26 cellular contexts compared by ENCODE assay signal in the genomic region with DNA sequence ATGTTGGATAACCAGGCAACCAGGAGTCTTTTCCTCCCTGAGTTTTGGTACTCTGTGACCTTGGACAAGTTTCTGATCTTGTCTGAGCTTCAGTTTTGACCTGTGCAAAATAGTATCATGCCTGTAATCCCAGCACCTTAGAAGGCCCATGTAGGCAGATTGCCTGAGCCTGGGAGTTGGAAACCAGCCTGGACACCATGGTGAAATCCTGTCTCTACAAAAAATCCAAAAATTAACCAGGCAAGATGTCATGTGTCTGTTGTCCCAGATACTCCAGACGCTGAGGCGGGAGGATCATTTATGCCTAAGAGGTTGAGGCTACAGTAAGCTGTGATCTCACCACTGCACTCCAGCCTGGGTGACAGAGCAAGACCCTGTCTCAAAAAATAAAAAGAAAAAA.
"Had no signal": no experiment of that assay in that cellular context is flagged by ENCODE, and none has a peak within 500 bp of the region (broad histone marks: within the 10 kb centered on the region; RNA-seq: fewer than 3 reads in every experiment).

No MANE protein-coding gene starts in this region.

- DNase-seq: activated B cell treated with CpG ODN at 0.5 μM for 24 hours; activated CD4-positive, alpha-beta T cell treated with anti-CD3 and anti-CD28 coated beads for 48 hours; activated CD4-positive, alpha-beta T cell treated with anti-CD3 and anti-CD28 coated beads, Interleukin-2, amount 50 U/mL, for 1 hour; activated CD4-positive, alpha-beta T cell treated with anti-CD3 and anti-CD28 coated beads, Interleukin-2, amount 50 U/mL, for 48 hours; activated CD8-positive, alpha-beta memory T cell treated with anti-CD3 and anti-CD28 coated beads for 24 hours; activated CD8-positive, alpha-beta T cell treated with anti-CD3 and anti-CD28 coated beads for 36 hours; activated effector memory CD4-positive, alpha-beta T cell treated with anti-CD3 and anti-CD28 coated beads, Interleukin-2, amount 50 U/mL, for 16 hours; activated naive CD4-positive, alpha-beta T cell treated with anti-CD3 and anti-CD28 coated beads for 36 hours; activated naive CD8-positive, alpha-beta T cell treated with anti-CD3 and anti-CD28 coated beads for 36 hours; activated naive CD8-positive, alpha-beta T cell treated with anti-CD3 and anti-CD28 coated beads, Interleukin-2, amount 50 U/mL, for 24 hours; activated T-cell treated with anti-CD3 and anti-CD28 coated beads, Interleukin-2, amount 50 U/mL, for 1 hour; activated T-cell treated with anti-CD3 and anti-CD28 coated beads, Interleukin-2, amount 50 U/mL, for 48 hours; adrenal gland; amygdala; aorta; body of pancreas; effector CD8-positive, alpha-beta T cell; foreskin keratinocyte; gastrocnemius medialis; SW 1271; T-cell; T-helper 17 cell; T1000; WERI-Rb-1 had no signal

- H3K27ac ChIP-seq: adrenal gland, body of pancreas, epithelial cell of prostate, foreskin keratinocyte, gastrocnemius medialis, WERI-Rb-1 had no signal

- H3K27me3 ChIP-seq: adrenal gland, body of pancreas, gastrocnemius medialis had no signal

- H3K4me1 ChIP-seq: adrenal gland, foreskin keratinocyte, gastrocnemius medialis had no signal

- H3K36me3 ChIP-seq: adrenal gland, gastrocnemius medialis, WERI-Rb-1 had no signal

- H3K4me3 ChIP-seq: adrenal gland, body of pancreas, gastrocnemius medialis had no signal

- ATAC-seq: activated CD4-positive, CD25-positive, alpha-beta regulatory T cell treated with anti-CD3 and anti-CD28 coated beads, Interleukin-2, amount 50 U/mL, for 24 hours; activated CD8-positive, alpha-beta T cell treated with anti-CD3 and anti-CD28 coated beads for 36 hours; activated naive CD8-positive, alpha-beta T cell treated with anti-CD3 and anti-CD28 coated beads, Interleukin-2, amount 50 U/mL, for 24 hours; body of pancreas; foreskin keratinocyte; gastrocnemius medialis; T-cell; T-helper 17 cell had no signal

- H3K9me3 ChIP-seq: adrenal gland, body of pancreas, gastrocnemius medialis had no signal
